28 cellular contexts compared by ENCODE assay signal in genomic region chr19:27741236-27741635, GRCh38.
DNase-seq lines count a peak whose midpoint lies in the region; ATAC-seq, FAIRE-seq and TF ChIP-seq lines count a peak whose summit lies in the region.
"Had no signal": no experiment of that assay in that cellular context is flagged by ENCODE, and none has a peak within 500 bp of the region (broad histone marks: within the 10 kb centered on the region; RNA-seq: fewer than 3 reads in every experiment).

No MANE protein-coding gene starts in this region.

- intact Hi-C loops in sciatic nerve (cut with DNase I), result no loop called here

- no peaks in the 10 kb centered on the region for H3K27me3 ChIP-seq in endodermal cell (ENCODE audit: control insufficient read depth, insufficient read depth, low read length, poor library complexity, severe bottlenecking)
- H3K27me3 ChIP-seq: BLaER1, SJCRH30 had no signal

- no peak for ATAC-seq in activated CD8-positive, alpha-beta memory T cell treated with anti-CD3 and anti-CD28 coated beads, Interleukin-2, amount 10 ng/mL, durations not matched to agents 7 days and 5 days
- no peak for ATAC-seq in sciatic nerve
- ATAC-seq: Panc1 had no signal

- CTCF ChIA-PET in activated CD8-positive, alpha-beta memory T cell treated with anti-CD3 and anti-CD28 coated beads, Interleukin-2, amount 10 ng/mL, durations not matched to agents 7 days and 5 days (lab: Charles Lee), result no interaction called here

- WGBS in endodermal cell (ENCODE audit: insufficient coverage in 1 of 2, insufficient read length in 1 of 2), 2 experiments, result 88 to 93% methylated on average over 8 of the region's 8 CpGs

- no peaks in the 10 kb centered on the region for H3K9me3 ChIP-seq in endodermal cell (ENCODE audit: control insufficient read depth, low read length)

- H3K27ac ChIP-seq in endodermal cell (ENCODE audit: low read depth, low read length) (no peak overlapping the region), substantia nigra (ENCODE audit: low read depth, low read length, poor library complexity, severe bottlenecking) (no peak overlapping the region)
- H3K27ac ChIP-seq: 22Rv1, BLaER1, KMS-11, SJCRH30 had no signal

- H3K36me3 ChIP-seq in endodermal cell (ENCODE audit: control insufficient read depth, insufficient read depth, low read length), result no peaks in the 10 kb centered on the region
- H3K36me3 ChIP-seq: SJCRH30 had no signal

- DNase-seq in activated CD8-positive, alpha-beta memory T cell treated with anti-CD3 and anti-CD28 coated beads, Interleukin-2, amount 50 U/mL, for 48 hours, result peak; percentile 12
- no peak for DNase-seq in activated CD8-positive, alpha-beta memory T cell treated with anti-CD3 and anti-CD28 coated beads, Interleukin-2, amount 10 ng/mL, durations not matched to agents 7 days and 5 days
- peak; percentile 13 for DNase-seq in endodermal cell
- peak; percentile 15 for DNase-seq in sciatic nerve (ENCODE audit: low spot score)
- DNase-seq in urothelium cell line (ENCODE audit: low spot score), result peak; percentile 1
- DNase-seq in SIG-M5 (lab: John Stamatoyannopoulos, UW), result no peak
- no peak for DNase-seq in C1 segment of cervical spinal cord (lab: John Stamatoyannopoulos, UW)
- DNase-seq in substantia nigra (lab: John Stamatoyannopoulos, UW), result no peak
- DNase-seq: ACHN; Caco-2; CD4-positive, alpha-beta memory T cell; DMS 273 treated with DMSO at 0.1 percent for 48 hours; DND-41; GOT3; IMR-90; NCI-H1105; NCI-H146; NCI-H2081; NCI-H2171; NCI-H345; NCI-H524 treated with DMSO at 0.1 percent for 48 hours; NCI-H82 had no signal

- FAIRE-seq in urothelium cell line (lab: Jason Lieb, UNC), result no peak
- FAIRE-seq: GM12891 had no signal

- no peak for TF ChIP-seq CTCF in endodermal cell (conservative IDR thresholded peaks at IDR 0.05)

- peaks cover 3% of the 10 kb centered on the region for H3K36me3 Mint-ChIP-seq in activated CD8-positive, alpha-beta memory T cell treated with anti-CD3 and anti-CD28 coated beads, Interleukin-2, amount 10 ng/mL, durations not matched to agents 7 days and 5 days
- H3K36me3 Mint-ChIP-seq in endodermal cell (ENCODE audit: low read depth), result peaks cover 15% of the 10 kb centered on the region

- no peaks in the 10 kb centered on the region for H3K4me1 ChIP-seq in endodermal cell (ENCODE audit: control insufficient read depth, insufficient read depth, low read length)
- H3K4me1 ChIP-seq: BLaER1, Caco-2 had no signal

- no peak overlapping the region for H3K9ac ChIP-seq in endodermal cell (ENCODE audit: extremely low read depth, low read length, poor library complexity, severe bottlenecking)
- H3K9ac ChIP-seq: BLaER1, KMS-11 had no signal

- no peaks in the 10 kb centered on the region for H3K27me3 Mint-ChIP-seq in activated CD8-positive, alpha-beta memory T cell treated with anti-CD3 and anti-CD28 coated beads, Interleukin-2, amount 10 ng/mL, durations not matched to agents 7 days and 5 days
- no peaks in the 10 kb centered on the region for H3K27me3 Mint-ChIP-seq in endodermal cell (ENCODE audit: insufficient read depth)
- H3K27me3 Mint-ChIP-seq: CD4-positive, alpha-beta memory T cell had no signal

- H3K4me3 Mint-ChIP-seq in activated CD8-positive, alpha-beta memory T cell treated with anti-CD3 and anti-CD28 coated beads, Interleukin-2, amount 10 ng/mL, durations not matched to agents 7 days and 5 days, result no peak overlapping the region
- no peak overlapping the region for H3K4me3 Mint-ChIP-seq in endodermal cell
- H3K4me3 Mint-ChIP-seq: CD4-positive, alpha-beta memory T cell had no signal

- no peaks in the 10 kb centered on the region for H3K4me1 Mint-ChIP-seq in activated CD8-positive, alpha-beta memory T cell treated with anti-CD3 and anti-CD28 coated beads, Interleukin-2, amount 10 ng/mL, durations not matched to agents 7 days and 5 days
- H3K4me1 Mint-ChIP-seq in endodermal cell, result no peaks in the 10 kb centered on the region

- no peak overlapping the region for H3K4me3 ChIP-seq in endodermal cell (ENCODE audit: low read length)
- H3K4me3 ChIP-seq: BLaER1, SJCRH30 had no signal

- peaks cover 7% of the 10 kb centered on the region for H3K9me3 Mint-ChIP-seq in activated CD8-positive, alpha-beta memory T cell treated with anti-CD3 and anti-CD28 coated beads, Interleukin-2, amount 10 ng/mL, durations not matched to agents 7 days and 5 days (ENCODE audit: low read depth)
- H3K9me3 Mint-ChIP-seq in endodermal cell, result no peaks in the 10 kb centered on the region

- H3K27ac Mint-ChIP-seq in activated CD8-positive, alpha-beta memory T cell treated with anti-CD3 and anti-CD28 coated beads, Interleukin-2, amount 10 ng/mL, durations not matched to agents 7 days and 5 days, result no peak overlapping the region
- H3K27ac Mint-ChIP-seq in endodermal cell, result no peak overlapping the region
- H3K27ac Mint-ChIP-seq: CD4-positive, alpha-beta memory T cell had no signal

Comparison
In these comparisons a context has a peak if more than half of its experiments do, and no peak if none do; other contexts are left out.
1. DNase-seq: peak in activated CD8-positive, alpha-beta memory T cell treated with anti-CD3 and anti-CD28 coated beads, Interleukin-2, amount 50 U/mL, for 48 hours (single experiment), endodermal cell (single experiment), sciatic nerve (single experiment) and urothelium cell line (single experiment); none in activated CD8-positive, alpha-beta memory T cell treated with anti-CD3 and anti-CD28 coated beads, Interleukin-2, amount 10 ng/mL, durations not matched to agents 7 days and 5 days (single experiment), SIG-M5 (single experiment), C1 segment of cervical spinal cord (0 of 14) and substantia nigra (0 of 49).